In genomic region chr2:43075054-43075593, GRCh38 we compare ENCODE assay signal across 10 cellular contexts.
DNase-seq lines count a peak whose midpoint lies in the region; ATAC-seq lines count a peak whose summit lies in the region.
"Had no signal": no experiment of that assay in that cellular context is flagged by ENCODE, and none has a peak within 500 bp of the region (broad histone marks: within the 10 kb centered on the region; RNA-seq: fewer than 3 reads in every experiment).

No MANE protein-coding gene starts in this region.

- H2AFZ ChIP-seq in mesenchymal stem cell (ENCODE audit: low read depth, low read length): no peak overlapping the region

- DNase-seq in SHP77 treated with DMSO at 0.1 percent for 48 hours (lab: John Stamatoyannopoulos, UW) (peak; percentile 1), SHP77 (lab: John Stamatoyannopoulos, UW) (no peak), mesenchymal stem cell (peak; percentile 97), aorta (peak; percentile 92), AML-193 (lab: John Stamatoyannopoulos, UW) (no peak), amygdala (lab: John Stamatoyannopoulos, UW) (no peak)
- DNase-seq: cortex of kidney had no signal

- H3K18ac ChIP-seq in mesenchymal stem cell (ENCODE audit: low read depth in 1 of 2, low read length in 2 of 2): peak overlapping the region; percentile 85 to 96

- no peaks in the 10 kb centered on the region for H3K27me3 Mint-ChIP-seq in dendritic cell treated with granulocyte-macrophage colony-stimulating factor and Interleukin-4, amounts not matched to agents 40 ng/mL and 50 ng/mL, for 4 days

- H2BK12ac ChIP-seq in mesenchymal stem cell (ENCODE audit: low read length in 2 of 2): peak overlapping the region; percentile 96 to 99

- H2AK5ac ChIP-seq in mesenchymal stem cell (ENCODE audit: low read length, severe bottlenecking): no peak overlapping the region

- no peak overlapping the region for H3K14ac ChIP-seq in mesenchymal stem cell (ENCODE audit: low read length in 2 of 2)

- no peaks in the 10 kb centered on the region for H3K36me3 Mint-ChIP-seq in dendritic cell treated with granulocyte-macrophage colony-stimulating factor and Interleukin-4, amounts not matched to agents 40 ng/mL and 50 ng/mL, for 4 days (ENCODE audit: low read depth)

- no peak overlapping the region for H3K4me2 ChIP-seq in mesenchymal stem cell (ENCODE audit: low read length, poor library complexity, severe bottlenecking)
- H3K4me2 ChIP-seq: BLaER1 had no signal

- no peak overlapping the region for H2BK15ac ChIP-seq in mesenchymal stem cell (ENCODE audit: low read depth, poor library complexity, severe bottlenecking)

- peak overlapping the region; percentile 96 for H4K91ac ChIP-seq in mesenchymal stem cell (ENCODE audit: low read length)

- no peaks in the 10 kb centered on the region for H3K79me1 ChIP-seq in mesenchymal stem cell (replicated peaks; ENCODE audit: low read length, poor library complexity, severe bottlenecking)

- no peak overlapping the region for H3K4me3 Mint-ChIP-seq in dendritic cell treated with granulocyte-macrophage colony-stimulating factor and Interleukin-4, amounts not matched to agents 40 ng/mL and 50 ng/mL, for 4 days

- H3K4me3 ChIP-seq in mesenchymal stem cell (ENCODE audit: insufficient read depth in 1 of 2, low read depth in 1 of 2, low read length in 2 of 2) (peak overlapping the region in 1 of 2 experiments; percentile 20), aorta (ENCODE audit: low read length in 2 of 2) (no peak overlapping the region)
- H3K4me3 ChIP-seq: BLaER1 had no signal

- no peaks in the 10 kb centered on the region for H3K9me3 ChIP-seq in mesenchymal stem cell (ENCODE audit: control insufficient read depth, low read length)
- H3K9me3 ChIP-seq in aorta (ENCODE audit: control insufficient read depth, low read length): no peaks in the 10 kb centered on the region
- H3K9me3 ChIP-seq: BLaER1 had no signal

- H3K4ac ChIP-seq in mesenchymal stem cell (ENCODE audit: low read depth in 1 of 2, low read length in 2 of 2): peak overlapping the region; percentile 88 to 95

- peak overlapping the region; percentile 65 for H2BK120ac ChIP-seq in mesenchymal stem cell (ENCODE audit: low read depth, low read length)

- H3K9ac ChIP-seq in mesenchymal stem cell (ENCODE audit: low read length): peak overlapping the region; percentile 43
- H3K9ac ChIP-seq: BLaER1 had no signal

- ATAC-seq in aorta (ENCODE audit: low FRiP score) (peak; percentile 86), HG03521 (IDR thresholded peaks at IDR 0.05; ENCODE audit: unreplicated experiment) (no peak)

- peaks cover 35% of the 10 kb centered on the region for H3K4me1 ChIP-seq in mesenchymal stem cell (ENCODE audit: control insufficient read depth, insufficient read depth, low read depth, low read length)
- H3K4me1 ChIP-seq in aorta (ENCODE audit: control insufficient read depth in 1 of 2, insufficient read depth in 2 of 2, low read length in 2 of 2): no peaks in the 10 kb centered on the region

- WGBS in mesenchymal stem cell: 20% methylated on average over 1 of the region's 4 CpGs
- 0 to 6% methylated on average over 4 of the region's 4 CpGs for WGBS in aorta, 2 donors

- H4K8ac ChIP-seq in mesenchymal stem cell (ENCODE audit: low read length): peak overlapping the region; percentile 98

- no peaks in the 10 kb centered on the region for H3K27me3 ChIP-seq in mesenchymal stem cell (ENCODE audit: control insufficient read depth in 1 of 2, insufficient read depth in 1 of 2, low read length in 2 of 2)
- no peaks in the 10 kb centered on the region for H3K27me3 ChIP-seq in aorta (ENCODE audit: control insufficient read depth in 1 of 2, insufficient read depth in 2 of 2, low read length in 1 of 2)
- H3K27me3 ChIP-seq: BLaER1 had no signal

- intact Hi-C loops in dendritic cell treated with granulocyte-macrophage colony-stimulating factor and Interleukin-4, amounts not matched to agents 40 ng/mL and 50 ng/mL, for 4 days (cut with micrococcal nuclease): no loop called here
- intact Hi-C loops in aorta (cut with DNase I): loop anchor here in 1 of 2 donors (2.0 kb wide), 1 partner anchor 144 kb away; no protein-coding TSS in a partner anchor

- H3K27ac ChIP-seq in mesenchymal stem cell (ENCODE audit: low read length, poor library complexity, severe bottlenecking): peak overlapping the region; percentile 79
- peak overlapping the region; percentile 87 to 89 for H3K27ac ChIP-seq in aorta (ENCODE audit: low read depth in 1 of 2, low read length in 2 of 2)
- H3K27ac ChIP-seq: BLaER1 had no signal

- H3K36me3 ChIP-seq in mesenchymal stem cell (ENCODE audit: control insufficient read depth in 1 of 2, insufficient read depth in 2 of 2, low read depth in 1 of 2, low read length in 2 of 2) (no peaks in the 10 kb centered on the region), aorta (ENCODE audit: control insufficient read depth in 1 of 2, insufficient read depth in 2 of 2, low read length in 1 of 2) (no peaks in the 10 kb centered on the region)
- H3K36me3 ChIP-seq: BLaER1 had no signal

- H2BK5ac ChIP-seq in mesenchymal stem cell (ENCODE audit: low read depth, low read length, poor library complexity, severe bottlenecking): peak overlapping the region; percentile 59

- H3K9me3 Mint-ChIP-seq in dendritic cell treated with granulocyte-macrophage colony-stimulating factor and Interleukin-4, amounts not matched to agents 40 ng/mL and 50 ng/mL, for 4 days: no peaks in the 10 kb centered on the region

- peaks cover 69% of the 10 kb centered on the region for H3K4me1 Mint-ChIP-seq in dendritic cell treated with granulocyte-macrophage colony-stimulating factor and Interleukin-4, amounts not matched to agents 40 ng/mL and 50 ng/mL, for 4 days (ENCODE audit: low read depth)

- H3K27ac Mint-ChIP-seq in dendritic cell treated with granulocyte-macrophage colony-stimulating factor and Interleukin-4, amounts not matched to agents 40 ng/mL and 50 ng/mL, for 4 days: peak overlapping the region; percentile 52

- no peak overlapping the region for H3K23ac ChIP-seq in mesenchymal stem cell (ENCODE audit: low read length in 2 of 2)

Comparison
In these comparisons a context has a peak if more than half of its experiments do, and no peak if none do; other contexts are left out.
1. DNase-seq: peak in SHP77 treated with DMSO at 0.1 percent for 48 hours (single experiment), mesenchymal stem cell (single experiment) and aorta (2 of 2); none in SHP77 (0 of 2), AML-193 (0 of 2) and amygdala (0 of 56).